25 cellular contexts compared by ENCODE assay signal in the genomic region with DNA sequence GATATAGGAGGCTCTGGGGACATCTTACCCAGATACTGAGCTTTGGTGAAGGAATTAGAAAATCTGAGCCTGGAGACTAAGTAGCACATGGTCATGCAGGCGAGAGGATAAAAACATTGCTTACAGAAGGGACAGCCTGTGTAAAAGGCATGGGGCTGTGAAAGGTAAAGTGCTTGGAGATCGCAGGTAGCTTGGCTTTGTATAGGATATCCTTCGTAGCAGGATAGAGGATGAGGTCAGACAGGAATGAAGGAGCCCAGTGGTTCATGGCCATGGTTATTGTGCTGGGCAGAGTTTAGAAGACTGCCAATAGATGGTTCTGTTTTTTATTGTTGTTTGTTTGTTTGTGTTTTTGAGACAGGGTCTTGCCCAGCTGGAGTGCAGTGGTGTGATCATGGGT.
"Had no signal": no experiment of that assay in that cellular context is flagged by ENCODE, and none has a peak within 500 bp of the region (broad histone marks: within the 10 kb centered on the region; RNA-seq: fewer than 3 reads in every experiment).

No MANE protein-coding gene starts in this region.

- H3K9me3 Mint-ChIP-seq: immature natural killer cell; memory B cell; naive B cell; natural killer cell; stimulated activated effector memory CD8-positive, alpha-beta T cell treated with anti-CD3 and anti-CD28 coated beads, Interleukin-12 subunit alpha, Interleukin-12 subunit beta, amount 100 ng/mL, for 72 hours; stimulated activated naive CD8-positive, alpha-beta T cell treated with anti-CD3 and anti-CD28 coated beads, Interleukin-15, Interleukin-2, amounts not matched to agents 100 ng/mL and 50 ng/mL, for 24 hours had no signal

- DNase-seq: head of caudate nucleus; hippocampal formation; immature natural killer cell; kidney; left colon; left lung; naive B cell; natural killer cell; ovary; retina; right cardiac atrium; stimulated activated CD4-positive, alpha-beta T cell treated with anti-CD3 and anti-CD28 coated beads, Interleukin-4, amount 100 ng/mL, for 24 hours; stimulated activated naive CD4-positive, alpha-beta T cell; tibial artery; upper lobe of left lung had no signal

- H3K27ac Mint-ChIP-seq: memory B cell; progenitor cell of endocrine pancreas; stimulated activated effector memory CD8-positive, alpha-beta T cell treated with anti-CD3 and anti-CD28 coated beads, Interleukin-12 subunit alpha, Interleukin-12 subunit beta, amount 100 ng/mL, for 72 hours; stimulated activated naive CD8-positive, alpha-beta T cell treated with anti-CD3 and anti-CD28 coated beads, Interleukin-15, Interleukin-2, amounts not matched to agents 100 ng/mL and 50 ng/mL, for 24 hours had no signal

- H3K9me3 ChIP-seq: left lung, ovary, suprapubic skin, thoracic aorta, tibial artery, upper lobe of left lung, vagina had no signal

- H3K36me3 Mint-ChIP-seq: naive B cell, natural killer cell had no signal

- H3K36me3 ChIP-seq: ovary, suprapubic skin, thoracic aorta, tibial artery, upper lobe of left lung, vagina had no signal

- H3K27me3 ChIP-seq: left lung, ovary, suprapubic skin, tibial artery, upper lobe of left lung, vagina had no signal

- ATAC-seq: left colon; left lung; natural killer cell; right cardiac atrium; sciatic nerve; stimulated activated effector memory CD8-positive, alpha-beta T cell treated with anti-CD3 and anti-CD28 coated beads, Interleukin-12 subunit alpha, Interleukin-12 subunit beta, amount 100 ng/mL, for 72 hours had no signal

- H3K27me3 Mint-ChIP-seq: memory B cell; naive B cell; progenitor cell of endocrine pancreas; stimulated activated naive CD8-positive, alpha-beta T cell treated with anti-CD3 and anti-CD28 coated beads, Interleukin-15, Interleukin-2, amounts not matched to agents 100 ng/mL and 50 ng/mL, for 24 hours had no signal

- H3K27ac ChIP-seq: left lung, ovary, skin epidermis, suprapubic skin, thoracic aorta, tibial artery, upper lobe of left lung, vagina had no signal

- H3K4me3 Mint-ChIP-seq: immature natural killer cell; memory B cell; naive B cell; natural killer cell; stimulated activated effector memory CD8-positive, alpha-beta T cell treated with anti-CD3 and anti-CD28 coated beads, Interleukin-12 subunit alpha, Interleukin-12 subunit beta, amount 100 ng/mL, for 72 hours; stimulated activated naive CD8-positive, alpha-beta T cell treated with anti-CD3 and anti-CD28 coated beads, Interleukin-15, Interleukin-2, amounts not matched to agents 100 ng/mL and 50 ng/mL, for 24 hours had no signal

- H3K4me3 ChIP-seq: left lung, lung, ovary, skin epidermis, suprapubic skin, thoracic aorta, tibial artery, upper lobe of left lung, vagina had no signal

- H3K4me1 ChIP-seq: left lung, suprapubic skin, tibial artery, upper lobe of left lung had no signal
